ENCODE assay signal across 1 cellular context in genomic region chr14:58166005-58166983, GRCh38.
TF ChIP-seq lines count a peak whose summit lies in the region.

No MANE protein-coding gene starts in this region.

TF ChIP-seq in WTC11, 78 proteins besides CTCF, POLR2A, EP300 and RAD21 (continued from another document):
- no peak for TF ChIP-seq ZNF512 (CRISPR knock-in tag; IDR thresholded peaks at IDR 0.05; ENCODE audit: borderline replicate concordance)
